Comparison of ENCODE assay signal across 2 cellular contexts in genomic region chr14:23435540-23436326, GRCh38.
TF ChIP-seq lines count a peak whose summit lies in the region.

Gene MYH7 (minus strand): TSS chr14:23435660. CDS start chr14:23433732, 1,928 bp downstream.

TF ChIP-seq in H1, 55 proteins besides CTCF, POLR2A, EP300 and RAD21 (continues in another document):
- TF ChIP-seq E2F6 (IDR thresholded peaks at IDR 0.05) (no peak), GABPA (IDR thresholded peaks at IDR 0.05; ENCODE audit: borderline replicate concordance, insufficient read depth, low read length) (no peak), CHD7 (IDR thresholded peaks at IDR 0.05; ENCODE audit: insufficient replicate concordance, low read length) (no peak), SP2 (IDR thresholded peaks at IDR 0.05; ENCODE audit: low read length) (no peak), EZH2 (IDR thresholded peaks at IDR 0.05; ENCODE audit: low read depth, low read length, severe bottlenecking) (no peak), BRCA1 (IDR thresholded peaks at IDR 0.05; ENCODE audit: low read depth, low read length) (no peak), ATF2 (IDR thresholded peaks at IDR 0.05; ENCODE audit: low read length) (no peak), JUN (IDR thresholded peaks at IDR 0.05; ENCODE audit: low read depth, low read length) (no peak), PHF8 (conservative IDR thresholded peaks at IDR 0.05; ENCODE audit: low read depth, low read length) (no peak), SP4 (IDR thresholded peaks at IDR 0.05; ENCODE audit: low read length) (no peak), YY1 (IDR thresholded peaks at IDR 0.05; ENCODE audit: low read depth, low read length) (no peak), TBP (IDR thresholded peaks at IDR 0.05; ENCODE audit: low read depth, low read length) (no peak), CREB1 (IDR thresholded peaks at IDR 0.05) (no peak), TCF12 (IDR thresholded peaks at IDR 0.05; ENCODE audit: low read depth, low read length) (no peak), SUZ12 (IDR thresholded peaks at IDR 0.05; ENCODE audit: low read length) (no peak), RBBP5 (IDR thresholded peaks at IDR 0.05; ENCODE audit: borderline replicate concordance, low read depth, low read length) (no peak)

TF ChIP-seq in GM23338, 12 proteins besides CTCF, POLR2A, EP300 and RAD21:
- TF ChIP-seq STAT1 (IDR thresholded peaks at IDR 0.05; ENCODE audit: unreplicated experiment) = no peak
- no peak for TF ChIP-seq ETS1 (IDR thresholded peaks at IDR 0.05)
- TF ChIP-seq REST (IDR thresholded peaks at IDR 0.05; ENCODE audit: unreplicated experiment) = no peak
- no peak for TF ChIP-seq NANOG (IDR thresholded peaks at IDR 0.05; ENCODE audit: borderline replicate concordance)
- no peak for TF ChIP-seq CREB1 (CRISPR knock-in tag; IDR thresholded peaks at IDR 0.05; ENCODE audit: low read depth)
- TF ChIP-seq JUNB (IDR thresholded peaks at IDR 0.05; ENCODE audit: unreplicated experiment) = no peak
- TF ChIP-seq ZNF114 (CRISPR knock-in tag; IDR thresholded peaks at IDR 0.05) = no peak
- no peak for TF ChIP-seq EZH2 (IDR thresholded peaks at IDR 0.05; ENCODE audit: low read depth, unreplicated experiment)
- TF ChIP-seq ZNF331 (CRISPR knock-in tag; IDR thresholded peaks at IDR 0.05; ENCODE audit: low read depth) = no peak
- TF ChIP-seq EZH2phosphoT487 (IDR thresholded peaks at IDR 0.05; ENCODE audit: unreplicated experiment) = no peak
- no peak for TF ChIP-seq POLR2AphosphoS5 (IDR thresholded peaks at IDR 0.05; ENCODE audit: low read depth)
- no peak for TF ChIP-seq ZNF462 (CRISPR knock-in tag; IDR thresholded peaks at IDR 0.05)
TF ChIP-seq in GM23338: peak in this region for 0.
